ENCODE assay signal across 11 cellular contexts in the genomic region with DNA sequence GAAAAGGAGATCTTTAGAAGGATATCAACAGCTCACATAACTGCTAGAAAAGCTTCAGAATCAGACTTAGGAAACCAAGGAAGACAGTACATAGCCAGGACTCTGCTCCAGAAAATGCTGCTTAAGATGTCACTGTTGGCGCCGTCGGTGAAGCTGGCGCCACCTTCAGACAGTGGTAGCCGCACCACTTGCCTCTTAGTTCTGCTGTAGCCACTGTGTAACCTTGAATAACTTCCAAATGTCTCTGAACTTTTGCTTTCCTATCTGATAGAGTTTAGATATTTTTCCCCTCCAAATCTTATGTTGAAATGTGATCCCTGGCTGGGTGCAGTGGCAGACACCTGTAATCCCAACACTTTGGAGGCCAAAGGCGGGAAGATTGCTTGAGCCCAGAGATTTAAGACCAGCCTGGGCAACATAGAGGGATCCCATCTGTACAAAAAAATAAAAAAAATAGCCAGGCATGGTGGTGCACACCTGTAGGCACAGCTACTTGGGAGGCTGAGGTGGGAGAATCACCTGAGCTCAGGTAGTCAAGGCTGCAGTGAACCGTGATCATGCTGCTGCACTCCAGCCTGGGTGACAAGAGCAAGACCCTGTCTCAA. TPM values are rescaled to one million over a fixed set of nuclear protein-coding genes. Genes with fewer than 3 reads are reported as not detected.
DNase-seq lines count a peak whose midpoint lies in the region; ATAC-seq, FAIRE-seq and TF ChIP-seq lines count a peak whose summit lies in the region.
"Had no signal": no experiment of that assay in that cellular context is flagged by ENCODE, and none has a peak within 500 bp of the region (broad histone marks: within the 10 kb centered on the region; RNA-seq: fewer than 3 reads in every experiment).

No MANE protein-coding gene starts in this region.

- TF ChIP-seq CTCF in 22Rv1 (IDR thresholded peaks at IDR 0.05) (peak; percentile 67), GM12865 (IDR thresholded peaks at IDR 0.05; ENCODE audit: insufficient read depth, low read depth, low read length, missing control alignments) (peak; percentile 23), glutamatergic neuron (IDR thresholded peaks at IDR 0.05; ENCODE audit: partially characterized antibody, unreplicated experiment) (no peak)

- H3K9me3 Mint-ChIP-seq in glutamatergic neuron (ENCODE audit: unreplicated experiment): peaks cover 2% of the 10 kb centered on the region
- no peaks in the 10 kb centered on the region for H3K9me3 Mint-ChIP-seq in activated T-cell treated with anti-CD3 and anti-CD28 coated beads, Interleukin-2, amount 50 U/mL, for 4 hours

- peaks cover 3% of the 10 kb centered on the region for H3K4me1 Mint-ChIP-seq in T-helper 17 cell
- no peaks in the 10 kb centered on the region for H3K4me1 Mint-ChIP-seq in glutamatergic neuron (ENCODE audit: low read depth, unreplicated experiment)
- H3K4me1 Mint-ChIP-seq in activated T-cell treated with anti-CD3 and anti-CD28 coated beads, Interleukin-2, amount 50 U/mL, for 4 hours (ENCODE audit: low read depth): peaks cover 7% of the 10 kb centered on the region

- H3K27me3 Mint-ChIP-seq in T-helper 17 cell (peaks cover 51% of the 10 kb centered on the region), glutamatergic neuron (ENCODE audit: unreplicated experiment) (peaks cover 2% of the 10 kb centered on the region)
- peaks cover 22% of the 10 kb centered on the region for H3K27me3 Mint-ChIP-seq in activated T-cell treated with anti-CD3 and anti-CD28 coated beads, Interleukin-2, amount 50 U/mL, for 4 hours (ENCODE audit: low read depth)

- no peak overlapping the region for H3K4me3 Mint-ChIP-seq in T-helper 17 cell
- H3K4me3 Mint-ChIP-seq in glutamatergic neuron (ENCODE audit: unreplicated experiment): no peak overlapping the region
- H3K4me3 Mint-ChIP-seq in activated T-cell treated with anti-CD3 and anti-CD28 coated beads, Interleukin-2, amount 50 U/mL, for 4 hours: no peak overlapping the region

- H3K4me3 ChIP-seq in GM12865 (ENCODE audit: low read depth, low read length): no peak overlapping the region
- H3K4me3 ChIP-seq: SK-N-MC had no signal

- no peak for FAIRE-seq in H54 (lab: Jason Lieb, UNC)

- TF ChIP-seq POLR2A in H54 (IDR thresholded peaks at IDR 0.05; ENCODE audit: low read depth, low read length): no peak

- H3K27ac ChIP-seq in 22Rv1: no peak overlapping the region
- H3K27ac ChIP-seq: SK-N-MC had no signal

- H3K36me3 Mint-ChIP-seq in T-helper 17 cell (ENCODE audit: low read depth) (no peaks in the 10 kb centered on the region), glutamatergic neuron (ENCODE audit: unreplicated experiment) (no peaks in the 10 kb centered on the region)
- no peaks in the 10 kb centered on the region for H3K36me3 Mint-ChIP-seq in activated T-cell treated with anti-CD3 and anti-CD28 coated beads, Interleukin-2, amount 50 U/mL, for 4 hours (ENCODE audit: insufficient read depth)

- ATAC-seq in T-helper 17 cell (peak; percentile 44), HG02884 (IDR thresholded peaks at IDR 0.05; ENCODE audit: unreplicated experiment) (no peak)
- ATAC-seq in activated T-cell treated with anti-CD3 and anti-CD28 coated beads, Interleukin-2, amount 50 U/mL, for 4 hours: no peak

- no peaks in the 10 kb centered on the region for H3K9me3 ChIP-seq in T-helper 17 cell (ENCODE audit: control insufficient read depth, low read length, poor library complexity, severe bottlenecking)

- DNase-seq in GM12865 (ENCODE audit: low read depth) (peak; percentile 22), T-helper 17 cell (no peak), glutamatergic neuron (peak; percentile 26), H54 (ENCODE audit: insufficient read length, low spot score) (no peak), 8988T (no peak)
- no peak for DNase-seq in activated T-cell treated with anti-CD3 and anti-CD28 coated beads, Interleukin-2, amount 50 U/mL, for 4 hours
- DNase-seq: activated naive CD4-positive, alpha-beta T cell treated with Interleukin-2 at 50 U/mL for 16 hours; EL had no signal

- H3K27ac Mint-ChIP-seq in T-helper 17 cell (no peak overlapping the region), glutamatergic neuron (ENCODE audit: unreplicated experiment) (no peak overlapping the region)

RNA-seq across cellular contexts. Expression of gene USP31, which starts 6.3 kb away (rescaled TPM):
- total RNA-seq in T-helper 17 cell: 1 to 10 TPM; 3.5 to 7.2 TPM
- total RNA-seq in glutamatergic neuron (ENCODE audit: unreplicated experiment): 21.8 TPM
- total RNA-seq in activated T-cell treated with anti-CD3 and anti-CD28 coated beads, Interleukin-2, amount 50 U/mL, for 4 hours: 10 to 100 TPM; 11.3 to 11.9 (median 11.4) TPM

RNA-seq across cellular contexts. Expression of gene SCNN1G, which starts 27.0 kb away (rescaled TPM):
- total RNA-seq in T-helper 17 cell (not detected), glutamatergic neuron (ENCODE audit: unreplicated experiment) (0.39 TPM)
- not detected for total RNA-seq in activated T-cell treated with anti-CD3 and anti-CD28 coated beads, Interleukin-2, amount 50 U/mL, for 4 hours

Comparison
In these comparisons a context has a peak if more than half of its experiments do, and no peak if none do; other contexts are left out.
1. DNase-seq: peak in GM12865 (single experiment) and glutamatergic neuron (single experiment); none in T-helper 17 cell (0 of 3), H54 (single experiment), activated T-cell treated with anti-CD3 and anti-CD28 coated beads, Interleukin-2, amount 50 U/mL, for 4 hours (single experiment) and 8988T (single experiment).